In the genomic region with DNA sequence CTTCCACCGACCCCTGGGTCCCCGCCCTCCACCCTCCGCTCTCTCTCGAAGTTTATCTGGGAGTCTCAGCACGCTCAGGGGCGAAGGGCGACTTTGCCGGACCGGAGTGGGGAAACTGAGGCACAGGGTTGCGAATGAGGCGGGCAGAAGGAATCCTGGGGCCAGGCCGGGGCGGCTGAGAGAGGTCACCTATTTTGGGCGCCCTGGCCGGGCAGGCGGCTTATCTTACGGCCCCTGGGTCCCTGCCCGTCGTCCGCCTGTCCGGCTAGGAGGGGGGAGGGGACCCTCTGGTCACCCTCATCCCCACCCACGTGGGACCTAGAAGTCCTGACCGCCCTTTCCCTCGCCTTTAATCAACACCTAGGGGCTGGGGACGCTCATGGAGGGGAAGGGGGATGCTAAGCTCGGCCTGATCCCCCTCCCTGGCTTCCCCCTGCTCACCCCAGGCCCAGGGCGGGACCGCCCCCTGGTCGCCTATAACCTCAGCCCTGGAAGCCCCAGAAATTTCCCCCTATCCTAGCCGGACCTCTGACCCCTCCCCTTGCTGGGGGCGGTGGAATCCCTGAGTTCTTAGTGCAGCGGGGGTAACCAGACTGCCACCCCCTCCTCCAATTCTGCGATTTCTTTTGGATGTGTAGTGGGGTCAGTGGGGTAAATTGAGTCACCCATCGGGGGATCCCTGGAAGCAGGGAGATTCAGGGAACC, we compare ENCODE assay signal across 6 cellular contexts. TPM values are rescaled to one million over a fixed set of nuclear protein-coding genes. Genes with fewer than 3 reads are reported as not detected.
DNase-seq lines count a peak whose midpoint lies in the region; ATAC-seq and TF ChIP-seq lines count a peak whose summit lies in the region.

No MANE protein-coding gene starts in this region.

- intact Hi-C loops in aorta (cut with DNase I), result loop anchor here (2.0 to 10.0 kb wide), 6 partner anchors 105 to 1058 kb away; a partner anchor contains a TSS

- H3K4me3 ChIP-seq in WI38 (ENCODE audit: low read depth, low read length), result peak overlapping the region; percentile 87
- H3K4me3 ChIP-seq in aorta (ENCODE audit: low read length in 2 of 2), result peak overlapping the region; percentile 83 to 98

- TF ChIP-seq CTCF in GM20000 (IDR thresholded peaks at IDR 0.05; ENCODE audit: extremely low read depth, missing control alignments), result no peak
- TF ChIP-seq CTCF in WI38 (IDR thresholded peaks at IDR 0.05; ENCODE audit: low read depth, low read length), result no peak

- peak overlapping the region in 1 of 2 donors; percentile 73 for H3K27ac ChIP-seq in aorta (ENCODE audit: low read depth in 1 of 2, low read length in 2 of 2)

- no peaks in the 10 kb centered on the region for H3K36me3 ChIP-seq in aorta (ENCODE audit: control insufficient read depth in 1 of 2, insufficient read depth in 2 of 2, low read length in 1 of 2)

- H3K4me1 ChIP-seq in aorta (ENCODE audit: control insufficient read depth in 1 of 2, insufficient read depth in 2 of 2, low read length in 2 of 2), result no peaks in the 10 kb centered on the region

- H3K27me3 ChIP-seq in aorta (ENCODE audit: control insufficient read depth in 1 of 2, insufficient read depth in 2 of 2, low read length in 1 of 2), result no peaks in the 10 kb centered on the region

- no peaks in the 10 kb centered on the region for H3K9me3 ChIP-seq in aorta (ENCODE audit: control insufficient read depth, low read length)

- WGBS in aorta, 2 donors, result 0% methylated on average over 29 to 34 of the region's 34 CpGs

- DNase-seq in GM20000 (ENCODE audit: low spot score), result peak; percentile 78
- peak; percentile 46 for DNase-seq in iPS-NIHi11 (ENCODE audit: low spot score)
- no peak for DNase-seq in aorta
- DNase-seq in SKM-1 (lab: John Stamatoyannopoulos, UW; ENCODE audit: unreplicated experiment), result no peak

- ATAC-seq in aorta (ENCODE audit: low FRiP score), result no peak
- ATAC-seq in GM18868 (IDR thresholded peaks at IDR 0.05; ENCODE audit: unreplicated experiment), result no peak

RNA-seq across cellular contexts. Expression of a gene that starts 0.6 kb away (rescaled TPM):
- total RNA-seq in aorta, result 100 to 1,000 TPM in 1 of 2 donors, 10 to 100 TPM in 1; 91.8 to 146 TPM
- polyA plus RNA-seq in aorta, result 100 to 1,000 TPM in 1 of 2 donors, 10 to 100 TPM in 1; 68.6 to 261 TPM

RNA-seq across cellular contexts. Expression of a gene that starts 2.7 kb away (rescaled TPM):
- 10 to 100 TPM; 49.2 to 70.2 TPM for total RNA-seq in aorta
- polyA plus RNA-seq in aorta, result 100 to 1,000 TPM in 1 of 2 donors, 10 to 100 TPM in 1; 33.1 to 117 TPM

RNA-seq across cellular contexts. Expression of a gene that starts 19.6 kb away (rescaled TPM):
- 1,000 to 10,000 TPM; 1,027 to 3,196 TPM for total RNA-seq in aorta
- polyA plus RNA-seq in aorta, result 10 to 100 TPM in 1 of 2 donors, 1 to 10 TPM in 1; 9.1 to 17.8 TPM

RNA-seq across cellular contexts. Expression of a gene that starts 27.2 kb away (rescaled TPM):
- total RNA-seq in aorta, result 1 to 10 TPM in 1 of 2 donors, under 1 TPM in 1; 0.68 to 1.0 TPM
- 1 to 10 TPM in 1 of 2 donors, under 1 TPM in 1; 0.26 to 4.1 TPM for polyA plus RNA-seq in aorta

RNA-seq across cellular contexts. Expression of a gene that starts 32.5 kb away (rescaled TPM):
- 10 to 100 TPM in 1 of 2 donors, 1 to 10 TPM in 1; 8.2 to 20.1 TPM for total RNA-seq in aorta
- polyA plus RNA-seq in aorta, result 1 to 10 TPM; 1.9 to 9.9 TPM

Comparison
In these comparisons a context has a peak if more than half of its experiments do, and no peak if none do; other contexts are left out.
1. DNase-seq: peak in GM20000 (single experiment) and iPS-NIHi11 (single experiment); none in aorta (0 of 2) and SKM-1 (single experiment).